23 cellular contexts compared by ENCODE assay signal in genomic region chr15:78234515-78235040, GRCh38. TPM values are rescaled to one million over a fixed set of nuclear protein-coding genes. Genes with fewer than 3 reads are reported as not detected.
DNase-seq lines count a peak whose midpoint lies in the region; ATAC-seq and TF ChIP-seq lines count a peak whose summit lies in the region.
"Had no signal": no experiment of that assay in that cellular context is flagged by ENCODE, and none has a peak within 500 bp of the region (broad histone marks: within the 10 kb centered on the region; RNA-seq: fewer than 3 reads in every experiment).

A gene with protein sequence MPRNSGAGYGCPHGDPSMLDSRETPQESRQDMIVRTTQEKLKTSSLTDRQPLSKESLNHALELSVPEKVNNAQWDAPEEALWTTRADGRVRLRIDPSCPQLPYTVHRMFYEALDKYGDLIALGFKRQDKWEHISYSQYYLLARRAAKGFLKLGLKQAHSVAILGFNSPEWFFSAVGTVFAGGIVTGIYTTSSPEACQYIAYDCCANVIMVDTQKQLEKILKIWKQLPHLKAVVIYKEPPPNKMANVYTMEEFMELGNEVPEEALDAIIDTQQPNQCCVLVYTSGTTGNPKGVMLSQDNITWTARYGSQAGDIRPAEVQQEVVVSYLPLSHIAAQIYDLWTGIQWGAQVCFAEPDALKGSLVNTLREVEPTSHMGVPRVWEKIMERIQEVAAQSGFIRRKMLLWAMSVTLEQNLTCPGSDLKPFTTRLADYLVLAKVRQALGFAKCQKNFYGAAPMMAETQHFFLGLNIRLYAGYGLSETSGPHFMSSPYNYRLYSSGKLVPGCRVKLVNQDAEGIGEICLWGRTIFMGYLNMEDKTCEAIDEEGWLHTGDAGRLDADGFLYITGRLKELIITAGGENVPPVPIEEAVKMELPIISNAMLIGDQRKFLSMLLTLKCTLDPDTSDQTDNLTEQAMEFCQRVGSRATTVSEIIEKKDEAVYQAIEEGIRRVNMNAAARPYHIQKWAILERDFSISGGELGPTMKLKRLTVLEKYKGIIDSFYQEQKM (minus strand): TSS chr15:78234565. CDS start chr15:78234501, 64 bp downstream.

- no peak for TF ChIP-seq EP300 in suprapubic skin (IDR thresholded peaks at IDR 0.05)

- DNase-seq in activated naive CD4-positive, alpha-beta T cell treated with anti-CD3 and anti-CD28 coated beads, Interleukin-2, amount 10 ng/mL, durations not matched to agents 7 days and 5 days, result no peak
- DNase-seq in activated naive CD4-positive, alpha-beta T cell treated with Interleukin-2 at 50 U/mL for 16 hours, result no peak
- DNase-seq in cerebellar cortex (ENCODE audit: low spot score) (peak; percentile 17), lower leg skin (ENCODE audit: low spot score in 2 of 2) (no peak), suprapubic skin (ENCODE audit: low spot score in 2 of 2) (no peak), NCI-H1092 treated with DMSO at 0.1 percent for 48 hours (lab: John Stamatoyannopoulos, UW) (no peak), AML-193 (lab: John Stamatoyannopoulos, UW) (no peak)
- DNase-seq: activated CD4-positive, alpha-beta memory T cell treated with anti-CD3 and anti-CD28 coated beads, Interleukin-2, amount 10 ng/mL, durations not matched to agents 7 days and 5 days; activated T-cell treated with anti-CD3 and anti-CD28 coated beads, Interleukin-2, amount 50 U/mL, for 48 hours; brain microvascular endothelial cell; dermis blood vessel endothelial cell; GOT3; NCI-H1436; NCI-H748 treated with DMSO at 0.1 percent for 48 hours; PC-9; stimulated activated CD4-positive, alpha-beta T cell treated with anti-CD3 and anti-CD28 coated beads, Interleukin-4, amount 100 ng/mL, for 1 hour; T-helper 17 cell; WERI-Rb-1 had no signal

- H3K36me3 ChIP-seq in suprapubic skin, result no peaks in the 10 kb centered on the region
- H3K36me3 ChIP-seq: brain microvascular endothelial cell, vagina, WERI-Rb-1 had no signal

- WGBS in lower leg skin, 2 donors, result 61 to 77% methylated on average over 6 of the region's 6 CpGs
- WGBS in suprapubic skin, result 57% methylated on average over 5 of the region's 6 CpGs

- no peak for TF ChIP-seq CTCF in lower leg skin (IDR thresholded peaks at IDR 0.05)
- TF ChIP-seq CTCF in suprapubic skin (IDR thresholded peaks at IDR 0.05), result no peak

- ATAC-seq in GM19035 (IDR thresholded peaks at IDR 0.05; ENCODE audit: unreplicated experiment), result no peak
- ATAC-seq: T-helper 17 cell had no signal

- no peak within 1 kb of the TSS for H3K27ac ChIP-seq in suprapubic skin
- H3K27ac ChIP-seq: brain microvascular endothelial cell, PC-9, vagina, WERI-Rb-1 had no signal

- H3K27ac Mint-ChIP-seq in activated naive CD4-positive, alpha-beta T cell treated with anti-CD3 and anti-CD28 coated beads, Interleukin-2, amount 10 ng/mL, durations not matched to agents 7 days and 5 days, result peak within 1 kb of the TSS; percentile 38
- H3K27ac Mint-ChIP-seq: activated CD4-positive, alpha-beta memory T cell treated with anti-CD3 and anti-CD28 coated beads, Interleukin-2, amount 10 ng/mL, durations not matched to agents 7 days and 5 days; activated naive CD8-positive, alpha-beta T cell had no signal

- peaks cover 64% of the 10 kb centered on the region for H3K27me3 Mint-ChIP-seq in activated naive CD4-positive, alpha-beta T cell treated with anti-CD3 and anti-CD28 coated beads, Interleukin-2, amount 10 ng/mL, durations not matched to agents 7 days and 5 days

- no peaks in the 10 kb centered on the region for H3K4me1 ChIP-seq in suprapubic skin
- H3K4me1 ChIP-seq: vagina had no signal

- peaks cover 15% of the 10 kb centered on the region for H3K4me1 Mint-ChIP-seq in activated naive CD4-positive, alpha-beta T cell treated with anti-CD3 and anti-CD28 coated beads, Interleukin-2, amount 10 ng/mL, durations not matched to agents 7 days and 5 days

- no peak within 1 kb of the TSS for H3K4me3 Mint-ChIP-seq in activated naive CD4-positive, alpha-beta T cell treated with anti-CD3 and anti-CD28 coated beads, Interleukin-2, amount 10 ng/mL, durations not matched to agents 7 days and 5 days
- H3K4me3 Mint-ChIP-seq: activated CD4-positive, alpha-beta memory T cell treated with anti-CD3 and anti-CD28 coated beads, Interleukin-2, amount 10 ng/mL, durations not matched to agents 7 days and 5 days; activated naive CD8-positive, alpha-beta T cell; T-helper 17 cell had no signal

- H3K36me3 Mint-ChIP-seq in activated naive CD4-positive, alpha-beta T cell treated with anti-CD3 and anti-CD28 coated beads, Interleukin-2, amount 10 ng/mL, durations not matched to agents 7 days and 5 days, result no peaks in the 10 kb centered on the region
- H3K36me3 Mint-ChIP-seq: activated naive CD8-positive, alpha-beta T cell had no signal

- CTCF ChIA-PET in activated naive CD4-positive, alpha-beta T cell treated with anti-CD3 and anti-CD28 coated beads, Interleukin-2, amount 10 ng/mL, durations not matched to agents 7 days and 5 days (lab: Charles Lee), result interaction anchor here (1.2 to 1.9 kb wide), 2 partner anchors 39 to 121 kb away, joined by 3 to 5 read pairs; no protein-coding TSS in a partner anchor

- TF ChIP-seq POLR2A in lower leg skin (IDR thresholded peaks at IDR 0.05) (no peak), suprapubic skin (IDR thresholded peaks at IDR 0.05) (no peak)

- intact Hi-C loops in lower leg skin (cut with DNase I; ENCODE audit: low total_unique reads), result no loop called here

- H3K4me3 ChIP-seq in lower leg skin (ENCODE audit: low read depth, poor library complexity, severe bottlenecking) (no peak within 1 kb of the TSS), suprapubic skin (no peak within 1 kb of the TSS)
- H3K4me3 ChIP-seq: PC-9, vagina had no signal

- no peaks in the 10 kb centered on the region for H3K9me3 ChIP-seq in suprapubic skin
- H3K9me3 ChIP-seq: vagina had no signal

- H3K27me3 ChIP-seq in suprapubic skin, result no peaks in the 10 kb centered on the region
- H3K27me3 ChIP-seq: vagina had no signal

- no peaks in the 10 kb centered on the region for H3K9me3 Mint-ChIP-seq in activated naive CD4-positive, alpha-beta T cell treated with anti-CD3 and anti-CD28 coated beads, Interleukin-2, amount 10 ng/mL, durations not matched to agents 7 days and 5 days
- H3K9me3 Mint-ChIP-seq: activated CD4-positive, alpha-beta memory T cell treated with anti-CD3 and anti-CD28 coated beads, Interleukin-2, amount 10 ng/mL, durations not matched to agents 7 days and 5 days had no signal

RNA-seq across cellular contexts. Expression of the gene that starts here (rescaled TPM):
- 100 to 1,000 TPM in 1 of 4 donors, 10 to 100 TPM in 3; 75.9 to 131 (median 92.8) TPM for total RNA-seq in lower leg skin
- 100 to 1,000 TPM in 2 of 4 donors, 10 to 100 TPM in 2; 61.8 to 375 (median 102) TPM for total RNA-seq in suprapubic skin
- total RNA-seq: A172; activated CD4-positive, alpha-beta memory T cell treated with anti-CD3 and anti-CD28 coated beads, Interleukin-2, amount 10 ng/mL, durations not matched to agents 7 days and 5 days; dermis blood vessel endothelial cell; posterior vena cava had no signal
